In the genomic region with DNA sequence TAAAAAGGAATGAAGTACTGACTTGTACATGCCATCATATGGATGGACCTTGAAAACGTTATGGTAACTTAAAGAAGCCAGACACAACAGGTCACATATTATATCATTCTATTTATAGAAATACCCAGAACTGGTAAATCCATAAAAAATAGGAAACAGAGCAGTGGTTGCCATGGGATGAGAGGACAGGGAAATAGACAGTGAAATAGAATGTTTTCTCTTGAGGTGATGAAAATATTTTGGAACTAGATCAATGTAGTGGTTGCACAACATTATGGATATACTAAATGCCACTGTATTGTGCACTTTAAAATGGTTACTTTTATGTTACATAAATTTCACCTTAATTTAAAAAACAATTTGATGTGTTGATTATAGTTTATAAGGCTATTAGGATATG, we compare ENCODE assay signal across 28 cellular contexts.
"Had no signal": no experiment of that assay in that cellular context is flagged by ENCODE, and none has a peak within 500 bp of the region (broad histone marks: within the 10 kb centered on the region; RNA-seq: fewer than 3 reads in every experiment).

No MANE protein-coding gene starts in this region.

- H3K9me3 Mint-ChIP-seq: stimulated activated naive CD8-positive, alpha-beta T cell treated with anti-CD3 and anti-CD28 coated beads, Interleukin-15, Interleukin-2, amounts not matched to agents 100 ng/mL and 50 ng/mL, for 24 hours; type B pancreatic cell had no signal

- H3K4me3 Mint-ChIP-seq: natural killer cell; nephron; neural progenitor cell; stimulated activated effector memory CD8-positive, alpha-beta T cell treated with anti-CD3 and anti-CD28 coated beads, Interleukin-12 subunit alpha, Interleukin-12 subunit beta, amount 100 ng/mL, for 72 hours; stimulated activated naive B cell treated with anti-CD40 and anti-IgM and Interleukin-4, amounts not matched to agents 10 μg/mL and 1 μg/mL and 100 μg/mL, for 72 hours; stimulated activated naive CD8-positive, alpha-beta T cell treated with anti-CD3 and anti-CD28 coated beads, Interleukin-15, Interleukin-2, amounts not matched to agents 100 ng/mL and 50 ng/mL, for 24 hours; type B pancreatic cell had no signal

- H3K27ac Mint-ChIP-seq: natural killer cell; nephron; neural progenitor cell; progenitor cell of endocrine pancreas; stimulated activated effector memory CD8-positive, alpha-beta T cell treated with anti-CD3 and anti-CD28 coated beads, Interleukin-12 subunit alpha, Interleukin-12 subunit beta, amount 100 ng/mL, for 72 hours; stimulated activated naive B cell treated with anti-CD40 and anti-IgM and Interleukin-4, amounts not matched to agents 10 μg/mL and 1 μg/mL and 100 μg/mL, for 72 hours; stimulated activated naive CD8-positive, alpha-beta T cell treated with anti-CD3 and anti-CD28 coated beads, Interleukin-15, Interleukin-2, amounts not matched to agents 100 ng/mL and 50 ng/mL, for 24 hours; type B pancreatic cell had no signal

- DNase-seq: natural killer cell; occipital lobe; ovary; posterior cingulate gyrus; psoas muscle; right cardiac atrium; right lobe of liver; sigmoid colon; small intestine; stimulated activated CD4-positive, alpha-beta T cell treated with anti-CD3 and anti-CD28 coated beads, Interleukin-15, amount 100 ng/mL, for 24 hours; stimulated activated CD4-positive, alpha-beta T cell treated with anti-CD3 and anti-CD28 coated beads, Interleukin-2, amount 100 ng/mL, for 24 hours; stimulated activated CD4-positive, alpha-beta T cell treated with anti-CD3 and anti-CD28 coated beads, Interleukin-2, amount 100 ng/mL, for 48 hours; stimulated activated CD4-positive, alpha-beta T cell treated with anti-CD3 and anti-CD28 coated beads, Interleukin-4, amount 100 ng/mL, for 24 hours; stimulated activated naive B cell treated with anti-CD40 and anti-IgM and Interleukin-4, amounts not matched to agents 10 μg/mL and 1 μg/mL and 100 μg/mL, for 72 hours; stimulated activated naive CD4-positive, alpha-beta T cell treated with Interleukin-2 at 50 U/mL for 16 hours; stomach; tibial artery; transverse colon; upper lobe of right lung; uterus had no signal

- H3K4me1 Mint-ChIP-seq: natural killer cell; nephron; stimulated activated effector memory CD8-positive, alpha-beta T cell treated with anti-CD3 and anti-CD28 coated beads, Interleukin-12 subunit alpha, Interleukin-12 subunit beta, amount 100 ng/mL, for 72 hours; stimulated activated naive B cell treated with anti-CD40 and anti-IgM and Interleukin-4, amounts not matched to agents 10 μg/mL and 1 μg/mL and 100 μg/mL, for 72 hours had no signal

- H3K4me1 ChIP-seq: parathyroid adenoma, psoas muscle, sigmoid colon, stomach, tibial artery, transverse colon, upper lobe of right lung, uterus had no signal

- H3K27me3 Mint-ChIP-seq: progenitor cell of endocrine pancreas; stimulated activated naive B cell treated with anti-CD40 and anti-IgM and Interleukin-4, amounts not matched to agents 10 μg/mL and 1 μg/mL and 100 μg/mL, for 72 hours; stimulated activated naive CD8-positive, alpha-beta T cell treated with anti-CD3 and anti-CD28 coated beads, Interleukin-15, Interleukin-2, amounts not matched to agents 100 ng/mL and 50 ng/mL, for 24 hours; type B pancreatic cell had no signal

- H3K9me3 ChIP-seq: ovary, psoas muscle, right lobe of liver, sigmoid colon, stomach, thoracic aorta, tibial artery, transverse colon, upper lobe of right lung, uterus had no signal

- H3K27me3 ChIP-seq: neural progenitor cell, ovary, right lobe of liver, sigmoid colon, stomach, tibial artery, transverse colon, upper lobe of right lung, uterus had no signal

- H3K36me3 Mint-ChIP-seq: natural killer cell; neural progenitor cell; stimulated activated effector memory CD8-positive, alpha-beta T cell treated with anti-CD3 and anti-CD28 coated beads, Interleukin-12 subunit alpha, Interleukin-12 subunit beta, amount 100 ng/mL, for 72 hours; stimulated activated naive B cell treated with anti-CD40 and anti-IgM and Interleukin-4, amounts not matched to agents 10 μg/mL and 1 μg/mL and 100 μg/mL, for 72 hours; type B pancreatic cell had no signal

- H3K36me3 ChIP-seq: neural progenitor cell, ovary, right lobe of liver, sigmoid colon, stomach, thoracic aorta, tibial artery, transverse colon, upper lobe of right lung, uterus had no signal

- H3K27ac ChIP-seq: neural progenitor cell, ovary, parathyroid adenoma, psoas muscle, right lobe of liver, sigmoid colon, stomach, thoracic aorta, tibial artery, transverse colon, upper lobe of right lung, uterus had no signal

- H3K4me3 ChIP-seq: neural progenitor cell, ovary, psoas muscle, right lobe of liver, sigmoid colon, stomach, thoracic aorta, tibial artery, transverse colon, upper lobe of right lung, uterus had no signal

- ATAC-seq: natural killer cell; psoas muscle; right cardiac atrium; stimulated activated effector memory CD8-positive, alpha-beta T cell treated with anti-CD3 and anti-CD28 coated beads, Interleukin-12 subunit alpha, Interleukin-12 subunit beta, amount 100 ng/mL, for 72 hours; stimulated activated naive B cell treated with anti-CD40 and anti-IgM and Interleukin-4, amounts not matched to agents 10 μg/mL and 1 μg/mL and 100 μg/mL, for 72 hours; upper lobe of right lung had no signal
